ENCODE assay signal across 11 cellular contexts in genomic region chr6:112979830-112980229, GRCh38.
DNase-seq lines count a peak whose midpoint lies in the region; ATAC-seq and TF ChIP-seq lines count a peak whose summit lies in the region.
"Had no signal": no experiment of that assay in that cellular context is flagged by ENCODE, and none has a peak within 500 bp of the region (broad histone marks: within the 10 kb centered on the region; RNA-seq: fewer than 3 reads in every experiment).

No MANE protein-coding gene starts in this region.

- ATAC-seq in Right ventricle myocardium inferior, result peak; percentile 54
- ATAC-seq in SK-N-SH treated with all-trans-retinoic acid at 6 μM for 48 hours, result peak; percentile 46; the same call in 2 of the 3 replicates
- peak; percentile 31 to 55 for ATAC-seq in left cardiac atrium
- ATAC-seq in T-cell (replicated peaks in 1 of 4), result no peak
- ATAC-seq in GM19455 (IDR thresholded peaks at IDR 0.05; ENCODE audit: unreplicated experiment), result no peak
- ATAC-seq: activated T-helper 17 cell treated with anti-CD3 and anti-CD28 coated beads, Interleukin-2, amount 50 U/mL, for 72 hours had no signal

- peaks cover 4 to 12% (median 7%) of the 10 kb centered on the region in 3 donors for H3K9me3 Mint-ChIP-seq in T-cell

- H3K4me3 Mint-ChIP-seq in T-cell, result no peak overlapping the region
- H3K4me3 Mint-ChIP-seq: activated B cell treated with CpG ODN at 0.5 μM for 24 hours; activated T-helper 17 cell treated with anti-CD3 and anti-CD28 coated beads, Interleukin-2, amount 50 U/mL, for 72 hours had no signal

- no peak overlapping the region for H3K27ac Mint-ChIP-seq in T-cell
- H3K27ac Mint-ChIP-seq: activated B cell treated with CpG ODN at 0.5 μM for 24 hours; activated T-helper 17 cell treated with anti-CD3 and anti-CD28 coated beads, Interleukin-2, amount 50 U/mL, for 72 hours had no signal

- H3K36me3 Mint-ChIP-seq in T-cell, result no peaks in the 10 kb centered on the region

- intact Hi-C loops in Right ventricle myocardium inferior (cut with DNase I) (no loop called here), cardiac septum (cut with DNase I) (no loop called here), left cardiac atrium (cut with DNase I) (no loop called here)

- POLR2A ChIA-PET in T-cell (lab: Charles Lee), result no interaction called here

- CTCF ChIA-PET in T-cell (lab: Charles Lee), result no interaction called here

- no peak for DNase-seq in Right ventricle myocardium inferior (ENCODE audit: missing footprints)
- no peak for DNase-seq in cardiac septum (ENCODE audit: low spot score)
- no peak for DNase-seq in left cardiac atrium
- DNase-seq in stromal cell of bone marrow (ENCODE audit: low read depth), result peak; percentile 63
- no peak for DNase-seq in DMS 273 (lab: John Stamatoyannopoulos, UW; ENCODE audit: unreplicated experiment)
- DNase-seq in T-cell, result no peak
- DNase-seq: activated B cell treated with CpG ODN at 0.5 μM for 24 hours, nucleus accumbens had no signal

- H3K4me1 Mint-ChIP-seq in T-cell, result no peaks in the 10 kb centered on the region
- H3K4me1 Mint-ChIP-seq: activated B cell treated with CpG ODN at 0.5 μM for 24 hours; activated T-helper 17 cell treated with anti-CD3 and anti-CD28 coated beads, Interleukin-2, amount 50 U/mL, for 72 hours had no signal

- H3K27me3 Mint-ChIP-seq in T-cell, result no peaks in the 10 kb centered on the region
- H3K27me3 Mint-ChIP-seq: activated B cell treated with CpG ODN at 0.5 μM for 24 hours; activated T-helper 17 cell treated with anti-CD3 and anti-CD28 coated beads, Interleukin-2, amount 50 U/mL, for 72 hours had no signal

TF ChIP-seq in SK-N-SH treated with all-trans-retinoic acid at 6 μM for 48 hours, 23 proteins besides CTCF, POLR2A, EP300 and RAD21:
- TF ChIP-seq BACH2 (CRISPR knock-in tag; IDR thresholded peaks at IDR 0.05; ENCODE audit: borderline replicate concordance) (no peak), ZNF70 (CRISPR knock-in tag; IDR thresholded peaks at IDR 0.05) (no peak), SNAI2 (CRISPR knock-in tag; IDR thresholded peaks at IDR 0.05) (no peak), ESRRG (CRISPR knock-in tag; IDR thresholded peaks at IDR 0.05) (no peak), ZFP3 (CRISPR knock-in tag; IDR thresholded peaks at IDR 0.05) (peak; percentile 74; the same call in 1 of the 2 replicates), ZC3H10 (CRISPR knock-in tag; IDR thresholded peaks at IDR 0.05) (no peak)
TF ChIP-seq in SK-N-SH treated with all-trans-retinoic acid at 6 μM for 48 hours: peak in this region for 1.

Comparison
In these comparisons a context has a peak if more than half of its experiments do, and no peak if none do; other contexts are left out.
1. ATAC-seq: peak in Right ventricle myocardium inferior (single experiment), SK-N-SH treated with all-trans-retinoic acid at 6 μM for 48 hours (single experiment) and left cardiac atrium (2 of 2); none in T-cell (0 of 4) and GM19455 (single experiment).